5 cellular contexts compared by ENCODE assay signal in genomic region chr7:100244988-100245605, GRCh38. TPM values are rescaled to one million over a fixed set of nuclear protein-coding genes. Genes with fewer than 3 reads are reported as not detected.
"Had no signal": no experiment of that assay in that cellular context is flagged by ENCODE, and none has a peak within 500 bp of the region (broad histone marks: within the 10 kb centered on the region; RNA-seq: fewer than 3 reads in every experiment).

No MANE protein-coding gene starts in this region.

RNA-seq across cellular contexts. Expression of gene PVRIG, which starts 25.3 kb away (rescaled TPM):
- total RNA-seq: bronchial epithelial cell, right cardiac atrium, SJCRH30, smooth muscle cell, temporal lobe had no signal
- polyA plus RNA-seq: smooth muscle cell had no signal
